ENCODE assay signal across 20 cellular contexts in the genomic region with DNA sequence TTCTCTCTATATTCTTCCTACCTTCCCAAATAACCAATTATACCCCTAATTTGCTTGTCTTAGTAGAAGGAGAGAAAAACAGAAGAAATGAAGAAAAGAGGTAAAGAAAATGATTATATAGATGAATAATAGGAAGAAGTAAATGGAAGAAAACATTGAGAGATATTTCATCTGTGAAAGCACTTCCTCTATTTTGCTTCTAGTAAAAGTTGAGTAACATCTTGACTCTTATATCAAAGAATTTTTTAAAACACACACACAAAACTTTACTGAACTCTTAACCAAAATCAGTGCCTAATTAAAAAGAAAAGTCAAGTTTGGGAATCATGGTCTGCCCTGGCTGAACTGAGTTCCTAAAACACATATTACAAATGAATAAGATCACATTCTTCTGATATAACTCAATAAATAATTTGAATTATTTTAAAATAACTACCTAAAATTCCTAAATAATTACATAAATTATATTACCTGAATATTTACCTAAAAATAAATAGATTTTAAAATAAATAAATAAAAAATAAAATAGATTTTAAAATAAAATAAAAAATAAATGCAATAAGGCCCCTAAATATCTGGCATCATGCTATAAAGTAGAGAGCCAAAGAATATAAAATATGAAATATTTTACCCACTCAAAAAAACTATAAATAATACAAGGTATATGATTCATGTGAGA. TPM values are rescaled to one million over a fixed set of nuclear protein-coding genes. Genes with fewer than 3 reads are reported as not detected.
"Had no signal": no experiment of that assay in that cellular context is flagged by ENCODE, and none has a peak within 500 bp of the region (broad histone marks: within the 10 kb centered on the region; RNA-seq: fewer than 3 reads in every experiment).

No MANE protein-coding gene starts in this region.

- H3K36me3 ChIP-seq: breast epithelium, left lung, thyroid gland had no signal

- H3K4me2 ChIP-seq: smooth muscle cell had no signal

- H3K27me3 ChIP-seq: breast epithelium, left lung, thyroid gland had no signal

- H3K9me3 ChIP-seq: breast epithelium, left lung, thyroid gland had no signal

- ATAC-seq: esophagus mucosa; left lung; natural killer cell treated with Interleukin-12 subunit alpha and Interleukin-12 subunit beta and Interleukin-15 and Interleukin-18, amount 100 ng/mL, for 72 hours had no signal

- FAIRE-seq: urothelium cell line had no signal

- H3K27ac ChIP-seq: breast epithelium, left lung, thyroid gland had no signal

- H3K4me3 ChIP-seq: breast epithelium, left lung, smooth muscle cell, thyroid gland had no signal

- H3K4me1 ChIP-seq: breast epithelium, left lung, thyroid gland had no signal

- DNase-seq: activated CD4-positive, alpha-beta T cell treated with anti-CD3 and anti-CD28 coated beads, Interleukin-2, amount 10 ng/mL, durations not matched to agents 7 days and 5 days; activated CD4-positive, CD25-positive, alpha-beta regulatory T cell; activated effector memory CD4-positive, alpha-beta T cell treated with anti-CD3 and anti-CD28 coated beads, Interleukin-2, amount 50 U/mL, for 16 hours; activated naive CD8-positive, alpha-beta T cell treated with anti-CD3 and anti-CD28 coated beads for 36 hours; activated T-cell treated with anti-CD3 and anti-CD28 coated beads, Interleukin-2, amount 50 U/mL, for 1 hour; anterior cingulate cortex; left lung; nucleus accumbens; T1000; thyroid gland had no signal

RNA-seq across cellular contexts. Expression of a gene that starts 8.8 kb away (rescaled TPM):
- total RNA-seq: activated CD4-positive, alpha-beta T cell treated with anti-CD3 and anti-CD28 coated beads, Interleukin-2, amount 10 ng/mL, durations not matched to agents 7 days and 5 days; activated naive CD8-positive, alpha-beta T cell treated with anti-CD3 and anti-CD28 coated beads for 36 hours; breast epithelium; cerebellum; dermis microvascular lymphatic vessel endothelial cell; esophagus mucosa; left lung; mucosa of gallbladder; natural killer cell treated with Interleukin-12 subunit alpha and Interleukin-12 subunit beta and Interleukin-15 and Interleukin-18, amount 100 ng/mL, for 72 hours; progenitor cell of endocrine pancreas; right cardiac atrium; smooth muscle cell; thyroid gland had no signal
- polyA plus RNA-seq: right cardiac atrium, smooth muscle cell had no signal

RNA-seq across cellular contexts. Expression of a gene that starts 47.6 kb away (rescaled TPM):
- total RNA-seq: activated naive CD8-positive, alpha-beta T cell treated with anti-CD3 and anti-CD28 coated beads for 36 hours; breast epithelium; cerebellum; dermis microvascular lymphatic vessel endothelial cell; esophagus mucosa; natural killer cell treated with Interleukin-12 subunit alpha and Interleukin-12 subunit beta and Interleukin-15 and Interleukin-18, amount 100 ng/mL, for 72 hours; smooth muscle cell; thyroid gland had no signal
- polyA plus RNA-seq: right cardiac atrium, smooth muscle cell had no signal
